11 cellular contexts compared by ENCODE assay signal in the genomic region with DNA sequence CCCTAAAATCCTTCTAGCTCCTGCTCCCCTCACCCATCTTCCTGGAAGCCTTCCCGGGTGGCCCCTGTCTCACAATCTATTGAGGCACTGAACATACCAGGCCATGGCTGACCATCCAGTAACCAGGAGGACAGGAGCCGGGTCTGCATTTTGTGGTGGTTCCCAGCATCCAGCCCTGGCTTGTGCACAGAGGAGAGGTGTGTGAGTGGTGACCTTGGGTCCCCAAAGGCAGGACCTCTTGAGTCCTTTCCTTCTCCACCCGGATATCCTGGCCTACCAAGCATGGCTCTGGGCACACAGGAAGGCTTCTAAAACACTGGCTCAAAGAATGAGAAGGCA. TPM values are rescaled to one million over a fixed set of nuclear protein-coding genes. Genes with fewer than 3 reads are reported as not detected.
A peak's percentile ranks its signal among the peaks of the same experiment; 100 is the strongest.
DNase-seq lines count a peak whose midpoint lies in the region; ATAC-seq and TF ChIP-seq lines count a peak whose summit lies in the region.
"Had no signal": no experiment of that assay in that cellular context is flagged by ENCODE, and none has a peak within 500 bp of the region (broad histone marks: within the 10 kb centered on the region; RNA-seq: fewer than 3 reads in every experiment).

No MANE protein-coding gene starts in this region.

- H3K27me3 Mint-ChIP-seq in activated CD8-positive, alpha-beta memory T cell treated with anti-CD3 and anti-CD28 coated beads, Interleukin-2, amount 10 ng/mL, durations not matched to agents 7 days and 5 days, result no peaks in the 10 kb centered on the region
- no peaks in the 10 kb centered on the region for H3K27me3 Mint-ChIP-seq in activated T-helper 17 cell treated with anti-CD3 and anti-CD28 coated beads, Interleukin-2, amount 50 U/mL, for 72 hours
- H3K27me3 Mint-ChIP-seq: progenitor cell of endocrine pancreas had no signal

- H3K4me3 Mint-ChIP-seq in activated CD8-positive, alpha-beta memory T cell treated with anti-CD3 and anti-CD28 coated beads, Interleukin-2, amount 10 ng/mL, durations not matched to agents 7 days and 5 days, result peak overlapping the region; percentile 79
- H3K4me3 Mint-ChIP-seq in activated T-helper 17 cell treated with anti-CD3 and anti-CD28 coated beads, Interleukin-2, amount 50 U/mL, for 72 hours, result peak overlapping the region; percentile 84

- intact Hi-C loops in lower lobe of right lung (cut with DNase I), result no loop called here

- H3K27ac ChIP-seq in lower lobe of right lung (peak overlapping the region; percentile 85), thymus (ENCODE audit: low read depth) (peak overlapping the region; percentile 85)
- H3K27ac ChIP-seq: WERI-Rb-1 had no signal

- no peak for TF ChIP-seq CTCF in lower lobe of right lung (IDR thresholded peaks at IDR 0.05)

- no peak for DNase-seq in activated CD8-positive, alpha-beta memory T cell treated with anti-CD3 and anti-CD28 coated beads, Interleukin-2, amount 10 ng/mL, durations not matched to agents 7 days and 5 days
- DNase-seq in activated CD8-positive, alpha-beta memory T cell treated with anti-CD3 and anti-CD28 coated beads for 24 hours, result no peak
- DNase-seq in lower lobe of right lung (no peak), DMS153 treated with DMSO at 0.1 percent for 48 hours (lab: John Stamatoyannopoulos, UW; ENCODE audit: unreplicated experiment) (no peak), amygdala (lab: John Stamatoyannopoulos, UW) (no peak)
- DNase-seq: WERI-Rb-1 had no signal

- H3K36me3 ChIP-seq in lower lobe of right lung (peaks cover 1% of the 10 kb centered on the region), thymus (ENCODE audit: control insufficient read depth, insufficient read depth) (peaks cover 9% of the 10 kb centered on the region)

- H3K4me1 ChIP-seq in lower lobe of right lung (peaks cover 91% of the 10 kb centered on the region), thymus (ENCODE audit: control insufficient read depth, insufficient read depth, low read length) (peaks cover 65% of the 10 kb centered on the region)

- peaks cover 50% of the 10 kb centered on the region for H3K36me3 Mint-ChIP-seq in activated CD8-positive, alpha-beta memory T cell treated with anti-CD3 and anti-CD28 coated beads, Interleukin-2, amount 10 ng/mL, durations not matched to agents 7 days and 5 days
- H3K36me3 Mint-ChIP-seq in activated T-helper 17 cell treated with anti-CD3 and anti-CD28 coated beads, Interleukin-2, amount 50 U/mL, for 72 hours (ENCODE audit: low read depth), result peaks cover 76% of the 10 kb centered on the region

- H3K4me1 Mint-ChIP-seq in activated CD8-positive, alpha-beta memory T cell treated with anti-CD3 and anti-CD28 coated beads, Interleukin-2, amount 10 ng/mL, durations not matched to agents 7 days and 5 days, result peaks cover 82% of the 10 kb centered on the region
- H3K4me1 Mint-ChIP-seq in activated T-helper 17 cell treated with anti-CD3 and anti-CD28 coated beads, Interleukin-2, amount 50 U/mL, for 72 hours, result peaks cover 50% of the 10 kb centered on the region

- CTCF ChIA-PET in activated CD8-positive, alpha-beta memory T cell treated with anti-CD3 and anti-CD28 coated beads, Interleukin-2, amount 10 ng/mL, durations not matched to agents 7 days and 5 days (lab: Charles Lee), result interaction anchor here (1.5 to 25.9 kb wide), 4 partner anchors 0 to 117 kb away, joined by 3 to 1355 read pairs (median 680); a partner anchor contains a TSS

- H3K9me3 Mint-ChIP-seq in activated CD8-positive, alpha-beta memory T cell treated with anti-CD3 and anti-CD28 coated beads, Interleukin-2, amount 10 ng/mL, durations not matched to agents 7 days and 5 days (ENCODE audit: low read depth), result no peaks in the 10 kb centered on the region
- no peaks in the 10 kb centered on the region for H3K9me3 Mint-ChIP-seq in activated T-helper 17 cell treated with anti-CD3 and anti-CD28 coated beads, Interleukin-2, amount 50 U/mL, for 72 hours

- H3K4me3 ChIP-seq in lower lobe of right lung (peak overlapping the region; percentile 44), thymus (ENCODE audit: low read length) (peak overlapping the region; percentile 51)

- 28% methylated on average over 3 of the region's 3 CpGs for WGBS in thymus

- no peak for ATAC-seq in activated CD8-positive, alpha-beta memory T cell treated with anti-CD3 and anti-CD28 coated beads, Interleukin-2, amount 10 ng/mL, durations not matched to agents 7 days and 5 days
- ATAC-seq in activated T-helper 17 cell treated with anti-CD3 and anti-CD28 coated beads, Interleukin-2, amount 50 U/mL, for 72 hours (replicated peaks), result no peak
- no peak for ATAC-seq in lower lobe of right lung
- no peak for ATAC-seq in GM18873 (IDR thresholded peaks at IDR 0.05; ENCODE audit: low FRiP score, unreplicated experiment)

- H3K27me3 ChIP-seq in lower lobe of right lung (ENCODE audit: low read depth) (no peaks in the 10 kb centered on the region), thymus (ENCODE audit: control insufficient read depth, insufficient read depth) (no peaks in the 10 kb centered on the region)

- H3K9me3 ChIP-seq in lower lobe of right lung (no peaks in the 10 kb centered on the region), thymus (ENCODE audit: control insufficient read depth) (no peaks in the 10 kb centered on the region)

- peak overlapping the region; percentile 98 for H3K27ac Mint-ChIP-seq in activated CD8-positive, alpha-beta memory T cell treated with anti-CD3 and anti-CD28 coated beads, Interleukin-2, amount 10 ng/mL, durations not matched to agents 7 days and 5 days
- H3K27ac Mint-ChIP-seq in activated T-helper 17 cell treated with anti-CD3 and anti-CD28 coated beads, Interleukin-2, amount 50 U/mL, for 72 hours, result peak overlapping the region; percentile 89
- H3K27ac Mint-ChIP-seq: progenitor cell of endocrine pancreas had no signal

RNA-seq across cellular contexts. Expression of a gene that starts 7.8 kb away (rescaled TPM):
- 100 to 1,000 TPM; 349 to 369 TPM for total RNA-seq in activated CD8-positive, alpha-beta memory T cell treated with anti-CD3 and anti-CD28 coated beads, Interleukin-2, amount 10 ng/mL, durations not matched to agents 7 days and 5 days
- 100 to 1,000 TPM; 176 to 316 TPM for total RNA-seq in activated T-helper 17 cell treated with anti-CD3 and anti-CD28 coated beads, Interleukin-2, amount 50 U/mL, for 72 hours
- total RNA-seq in lower lobe of right lung, result 83.8 TPM
- 94.4 TPM for polyA plus RNA-seq in thymus

RNA-seq across cellular contexts. Expression of a gene that starts 22.9 kb away (rescaled TPM):
- total RNA-seq in activated CD8-positive, alpha-beta memory T cell treated with anti-CD3 and anti-CD28 coated beads, Interleukin-2, amount 10 ng/mL, durations not matched to agents 7 days and 5 days, result not detected
- 1 to 10 TPM in 1 of 2 donors, under 1 TPM in 1; 0.82 to 1.6 TPM for total RNA-seq in activated T-helper 17 cell treated with anti-CD3 and anti-CD28 coated beads, Interleukin-2, amount 50 U/mL, for 72 hours
- total RNA-seq in lower lobe of right lung, result not detected
- 0.41 TPM for polyA plus RNA-seq in thymus
- total RNA-seq: progenitor cell of endocrine pancreas, subcutaneous adipose tissue had no signal

RNA-seq across cellular contexts. Expression of a gene that starts 36.7 kb away (rescaled TPM):
- total RNA-seq in activated CD8-positive, alpha-beta memory T cell treated with anti-CD3 and anti-CD28 coated beads, Interleukin-2, amount 10 ng/mL, durations not matched to agents 7 days and 5 days, result under 1 TPM in 1 of 2 experiments, not detected in 1; 0.35 TPM
- under 1 TPM; 0.15 to 0.19 TPM for total RNA-seq in activated T-helper 17 cell treated with anti-CD3 and anti-CD28 coated beads, Interleukin-2, amount 50 U/mL, for 72 hours
- total RNA-seq in lower lobe of right lung, result not detected
- polyA plus RNA-seq in thymus, result 1.1 TPM
- total RNA-seq: progenitor cell of endocrine pancreas, subcutaneous adipose tissue had no signal

RNA-seq across cellular contexts. Expression of a gene that starts 41.1 kb away (rescaled TPM):
- not detected for total RNA-seq in activated CD8-positive, alpha-beta memory T cell treated with anti-CD3 and anti-CD28 coated beads, Interleukin-2, amount 10 ng/mL, durations not matched to agents 7 days and 5 days
- total RNA-seq in activated T-helper 17 cell treated with anti-CD3 and anti-CD28 coated beads, Interleukin-2, amount 50 U/mL, for 72 hours, result not detected
- total RNA-seq in lower lobe of right lung, result not detected
- polyA plus RNA-seq in thymus, result 0.05 TPM
- total RNA-seq: progenitor cell of endocrine pancreas, subcutaneous adipose tissue had no signal

RNA-seq across cellular contexts. Expression of a gene that starts 53.2 kb away (rescaled TPM):
- 10 to 100 TPM; 48.5 to 58.6 TPM for total RNA-seq in activated CD8-positive, alpha-beta memory T cell treated with anti-CD3 and anti-CD28 coated beads, Interleukin-2, amount 10 ng/mL, durations not matched to agents 7 days and 5 days
- 10 to 100 TPM; 44.1 to 46.7 TPM for total RNA-seq in activated T-helper 17 cell treated with anti-CD3 and anti-CD28 coated beads, Interleukin-2, amount 50 U/mL, for 72 hours
- total RNA-seq in lower lobe of right lung, result 40.3 TPM
- 59.4 TPM for polyA plus RNA-seq in thymus
